ENCODE assay signal across 1 cellular context in genomic region chr18:45441110-45441842, GRCh38.
TF ChIP-seq lines count a peak whose summit lies in the region.

No MANE protein-coding gene starts in this region.

TF ChIP-seq in H1, 55 proteins besides CTCF, POLR2A, EP300 and RAD21:
- TF ChIP-seq JUN (IDR thresholded peaks at IDR 0.05; ENCODE audit: low read depth, low read length) (no peak), MAFK (IDR thresholded peaks at IDR 0.05; ENCODE audit: low read depth, low read length) (no peak), TCF12 (IDR thresholded peaks at IDR 0.05; ENCODE audit: low read depth, low read length) (no peak), NANOG (IDR thresholded peaks at IDR 0.05; ENCODE audit: insufficient read depth, low read depth, low read length, poor library complexity, severe bottlenecking) (no peak), SRF (IDR thresholded peaks at IDR 0.05; ENCODE audit: low read depth, low read length) (no peak), SUZ12 (IDR thresholded peaks at IDR 0.05; ENCODE audit: low read length) (no peak), KDM5A (IDR thresholded peaks at IDR 0.05; ENCODE audit: low read length) (no peak), E2F6 (IDR thresholded peaks at IDR 0.05) (no peak), ZNF274 (IDR thresholded peaks at IDR 0.05; ENCODE audit: borderline replicate concordance, extremely low read depth, low read length) (no peak), SIRT6 (IDR thresholded peaks at IDR 0.05; ENCODE audit: low read length) (no peak), TBP (IDR thresholded peaks at IDR 0.05; ENCODE audit: low read depth, low read length) (no peak), TEAD4 (IDR thresholded peaks at IDR 0.05; ENCODE audit: low read depth, low read length) (no peak), SAP30 (IDR thresholded peaks at IDR 0.05; ENCODE audit: insufficient read depth, insufficient replicate concordance, low read length) (no peak), PHF8 (conservative IDR thresholded peaks at IDR 0.05; ENCODE audit: low read depth, low read length) (no peak), SIX5 (IDR thresholded peaks at IDR 0.05; ENCODE audit: low read depth, low read length) (no peak), GTF2F1 (IDR thresholded peaks at IDR 0.05; ENCODE audit: borderline replicate concordance, low read depth, low read length) (no peak), POLR2AphosphoS5 (IDR thresholded peaks at IDR 0.05; ENCODE audit: low read depth, low read length) (no peak), SP2 (IDR thresholded peaks at IDR 0.05; ENCODE audit: low read length) (no peak)
